Comparison of ENCODE assay signal across 8 cellular contexts in the genomic region with DNA sequence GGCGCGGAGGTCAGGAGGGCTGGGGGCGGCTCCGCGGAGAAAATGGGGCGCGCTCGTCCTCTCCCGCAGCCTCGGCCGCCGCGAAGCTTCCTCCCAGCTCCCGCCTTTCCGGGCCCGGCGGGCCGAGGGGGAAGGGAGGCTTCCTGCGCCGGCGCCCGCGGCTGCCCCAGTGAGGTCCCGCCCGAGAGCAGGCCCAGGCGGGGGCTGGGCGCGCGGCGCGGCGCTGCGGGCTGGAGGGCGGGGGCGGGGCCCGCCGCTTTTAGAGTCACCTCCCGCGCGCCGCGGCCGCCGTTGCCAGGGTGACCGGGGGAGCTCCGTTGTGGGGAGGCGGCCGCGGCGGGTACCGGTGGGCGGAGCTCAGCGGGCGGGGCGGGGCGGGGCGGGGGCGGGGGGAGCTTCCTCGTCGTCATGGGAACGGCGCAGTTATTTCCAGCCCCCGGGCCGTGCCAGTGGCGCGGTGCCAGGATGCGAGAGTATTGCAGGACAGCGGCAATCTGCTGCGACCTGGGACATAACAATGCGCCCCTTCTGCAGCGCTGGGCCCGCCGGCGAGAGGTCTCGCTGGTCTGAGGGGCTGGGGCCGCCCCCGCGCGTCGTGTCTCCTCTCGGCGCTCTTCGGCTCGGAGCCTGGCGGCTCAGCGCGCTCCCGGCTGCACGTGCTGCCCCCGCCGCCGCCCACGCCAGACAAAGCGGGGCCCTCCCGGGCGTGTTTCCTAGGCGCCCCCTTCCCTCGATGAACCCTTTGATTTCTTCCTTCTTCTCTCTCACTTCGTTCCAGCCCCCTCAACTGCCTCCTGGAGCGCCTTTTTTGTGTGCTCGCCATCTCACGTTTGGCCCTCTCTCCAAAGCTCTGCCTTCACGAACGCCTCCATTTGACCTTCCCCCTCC. TPM values are rescaled to one million over a fixed set of nuclear protein-coding genes. Genes with fewer than 3 reads are reported as not detected.
A peak's percentile ranks its signal among the peaks of the same experiment; 100 is the strongest.
DNase-seq lines count a peak whose midpoint lies in the region; ATAC-seq and TF ChIP-seq lines count a peak whose summit lies in the region.

No MANE protein-coding gene starts in this region.

- H3K27me3 Mint-ChIP-seq in activated T-cell treated with anti-CD3 and anti-CD28 coated beads, Interleukin-2, amount 50 U/mL, for 4 hours (ENCODE audit: low read depth): peaks cover 2% of the 10 kb centered on the region

- no peaks in the 10 kb centered on the region for H3K27me3 ChIP-seq in PC-9 (ENCODE audit: insufficient read depth, low read depth)
- no peaks in the 10 kb centered on the region for H3K27me3 ChIP-seq in muscle layer of duodenum (ENCODE audit: low read depth, low read length)

- no TSS peak for BruUV-seq in PC-9 (replicated peaks; lab: Mats Ljungman, UMichigan)

- ATAC-seq in GM21529 (IDR thresholded peaks at IDR 0.05; ENCODE audit: unreplicated experiment): peak; percentile 80
- ATAC-seq in activated T-cell treated with anti-CD3 and anti-CD28 coated beads, Interleukin-2, amount 50 U/mL, for 4 hours: peak; percentile 88
- peak; percentile 96 for ATAC-seq in esophagus mucosa

- H3K4me2 ChIP-seq in PC-9: peak overlapping the region; percentile 99

- peak; percentile 98 for DNase-seq in DMS 273 (lab: John Stamatoyannopoulos, UW; ENCODE audit: unreplicated experiment)
- peak; percentile 76 for DNase-seq in Jurkat, Clone E6-1 (ENCODE audit: low read depth, low spot score)
- peak; percentile 69 to 94 for DNase-seq in PC-9
- DNase-seq in activated T-cell treated with anti-CD3 and anti-CD28 coated beads, Interleukin-2, amount 50 U/mL, for 4 hours: peak; percentile 93
- DNase-seq in stimulated activated CD8-positive, alpha-beta memory T cell treated with anti-CD3 and anti-CD28 coated beads, Interleukin-7, amount 100 ng/mL, for 24 hours (ENCODE audit: low read depth): peak; percentile 82

- H3F3A ChIP-seq in PC-9 (ENCODE audit: insufficient read depth, low read depth): peaks cover 26% of the 10 kb centered on the region

- CTCF ChIA-PET in PC-9 (lab: Charles Lee): interaction anchor here (0.6 to 1.0 kb wide), 7 partner anchors 12 to 224 kb away, joined by 3 to 9 read pairs (median 4); no protein-coding TSS in a partner anchor

- peak overlapping the region; percentile 83 for H3K4me3 Mint-ChIP-seq in activated T-cell treated with anti-CD3 and anti-CD28 coated beads, Interleukin-2, amount 50 U/mL, for 4 hours

- H3K4me1 ChIP-seq in PC-9 (replicated peaks; ENCODE audit: insufficient read depth): peaks cover 70% of the 10 kb centered on the region
- H3K4me1 ChIP-seq in muscle layer of duodenum (ENCODE audit: control insufficient read depth in 1 of 2, insufficient read depth in 2 of 2, low read length in 2 of 2): peaks cover 0 to 14% of the 10 kb centered on the region in 2 donors

- H3K27ac ChIP-seq in PC-9 (peak overlapping the region; percentile 96), muscle layer of duodenum (ENCODE audit: low read length) (no peak overlapping the region)

- no peaks in the 10 kb centered on the region for H3K9me3 Mint-ChIP-seq in activated T-cell treated with anti-CD3 and anti-CD28 coated beads, Interleukin-2, amount 50 U/mL, for 4 hours

- peak overlapping the region; percentile 71 for H3K4me3 ChIP-seq in Jurkat, Clone E6-1 (ENCODE audit: low read length)
- H3K4me3 ChIP-seq in PC-9 (peak overlapping the region; percentile 64), muscle layer of duodenum (ENCODE audit: low read depth in 1 of 2, low read length in 2 of 2) (peak overlapping the region; percentile 62 to 72)

- no peaks in the 10 kb centered on the region for H3K9me2 ChIP-seq in PC-9 (ENCODE audit: insufficient read depth)

- peaks cover 29% of the 10 kb centered on the region for H3K79me2 ChIP-seq in PC-9 (ENCODE audit: low read depth)

- no peak overlapping the region for H2AFZ ChIP-seq in PC-9

- H4K20me1 ChIP-seq in PC-9 (ENCODE audit: insufficient read depth): no peaks in the 10 kb centered on the region

- POLR2A ChIA-PET in PC-9 (lab: Charles Lee; ENCODE audit: unreplicated experiment): interaction anchor here (0.6 to 1.4 kb wide), 8 partner anchors 9 to 555 kb away, joined by 3 to 52 read pairs (median 9); no protein-coding TSS in a partner anchor

- H3K4me1 Mint-ChIP-seq in activated T-cell treated with anti-CD3 and anti-CD28 coated beads, Interleukin-2, amount 50 U/mL, for 4 hours (ENCODE audit: low read depth): peaks cover 50% of the 10 kb centered on the region

- H3K36me3 ChIP-seq in PC-9 (ENCODE audit: low read depth) (no peaks in the 10 kb centered on the region), muscle layer of duodenum (ENCODE audit: control insufficient read depth in 1 of 2, insufficient read depth in 2 of 2, low read length in 2 of 2) (no peaks in the 10 kb centered on the region)

- no peak for TF ChIP-seq CTCF in PC-9 (conservative IDR thresholded peaks at IDR 0.05)

- H3K9me3 ChIP-seq in PC-9 (ENCODE audit: insufficient read depth, low read depth) (no peaks in the 10 kb centered on the region), muscle layer of duodenum (ENCODE audit: control insufficient read depth in 1 of 2, low read length in 2 of 2) (no peaks in the 10 kb centered on the region)

- intact Hi-C loops in PC-9 (cut with micrococcal nuclease; ENCODE audit: unreplicated experiment): no loop called here

- no peaks in the 10 kb centered on the region for H3K36me3 Mint-ChIP-seq in activated T-cell treated with anti-CD3 and anti-CD28 coated beads, Interleukin-2, amount 50 U/mL, for 4 hours (ENCODE audit: insufficient read depth)

RNA-seq across cellular contexts. Expression of a gene that starts 16.9 kb away (rescaled TPM):
- polyA plus RNA-seq in Jurkat, Clone E6-1 (2012; ENCODE audit: insufficient read depth, insufficient read length): 6.8 TPM
- total RNA-seq in PC-9 (2021) (21.2 and 23.4 TPM in 2 replicates), esophagus mucosa (21.4 TPM)
- 10 to 100 TPM; 43.6 to 58.9 (median 54.9) TPM for total RNA-seq in activated T-cell treated with anti-CD3 and anti-CD28 coated beads, Interleukin-2, amount 50 U/mL, for 4 hours
